Comparison of ENCODE assay signal across 8 cellular contexts in genomic region chr1:212161231-212161781, GRCh38.
DNase-seq lines count a peak whose midpoint lies in the region; ATAC-seq and TF ChIP-seq lines count a peak whose summit lies in the region.

No MANE protein-coding gene starts in this region.

- CTCF ChIA-PET in HEK293 (lab: Yijun Ruan, JAX) = no interaction called here

- H3K27ac ChIP-seq in HEK293 (ENCODE audit: extremely low read depth, low read depth, low read length) (no peak overlapping the region), foreskin keratinocyte (no peak overlapping the region)

- POLR2A ChIA-PET in HEK293 (lab: Yijun Ruan, JAX) = no interaction called here

- no peak overlapping the region for H3K4me3 ChIP-seq in HEK293 (ENCODE audit: low read depth, low read length)

- no peaks in the 10 kb centered on the region for H3K9me3 ChIP-seq in HEK293 (ENCODE audit: control insufficient read depth, insufficient read depth, low read depth, low read length)

- ATAC-seq in foreskin keratinocyte (peak; percentile 93), HG03439 (IDR thresholded peaks at IDR 0.05; ENCODE audit: unreplicated experiment) (no peak), HG03280 (IDR thresholded peaks at IDR 0.05; ENCODE audit: unreplicated experiment) (no peak), HG03565 (IDR thresholded peaks at IDR 0.05; ENCODE audit: unreplicated experiment) (no peak)

- peaks cover 4% of the 10 kb centered on the region for H3K27me3 ChIP-seq in foreskin keratinocyte

- H3K4me1 ChIP-seq in HEK293 (ENCODE audit: control insufficient read depth, insufficient read depth, low read length) (no peaks in the 10 kb centered on the region), foreskin keratinocyte (peaks cover 26% of the 10 kb centered on the region)

- H3K36me3 ChIP-seq in HEK293 (ENCODE audit: control insufficient read depth in 2 of 2, insufficient read depth in 1 of 2, low read length in 2 of 2) = no peaks in the 10 kb centered on the region

- TF ChIP-seq CTCF in HEK293 (tag by site-specific recombination; IDR thresholded peaks at IDR 0.05) (no peak), foreskin keratinocyte (conservative IDR thresholded peaks at IDR 0.05) (no peak)

- DNase-seq in AG08396 (ENCODE audit: low spot score) (peak; percentile 71), T1000 (lab: John Stamatoyannopoulos, UW) (peak; percentile 62), foreskin keratinocyte (peak; percentile 76 to 88), SKM-1 (lab: John Stamatoyannopoulos, UW; ENCODE audit: unreplicated experiment) (no peak)

TF ChIP-seq in HEK293, 187 proteins besides CTCF, POLR2A, EP300 and RAD21:
- TF ChIP-seq ZNF768 (tag by site-specific recombination; IDR thresholded peaks at IDR 0.05) (no peak), SP2 (tag by site-specific recombination; IDR thresholded peaks at IDR 0.05) (no peak), ZNF223 (tag by site-specific recombination; IDR thresholded peaks at IDR 0.05) (no peak), ZNF664 (tag by site-specific recombination; IDR thresholded peaks at IDR 0.05) (peak; percentile 43; the same call in 1 of the 2 replicates), GFI1B (tag by site-specific recombination; IDR thresholded peaks at IDR 0.05) (no peak), PRDM1 (tag by site-specific recombination; IDR thresholded peaks at IDR 0.05) (no peak), ZNF654 (tag by site-specific recombination; IDR thresholded peaks at IDR 0.05; ENCODE audit: low read depth) (no peak), ZNF148 (tag by site-specific recombination; IDR thresholded peaks at IDR 0.05; ENCODE audit: borderline replicate concordance) (no peak), ZSCAN16 (tag by site-specific recombination; IDR thresholded peaks at IDR 0.05) (no peak), ZNF785 (tag by site-specific recombination; IDR thresholded peaks at IDR 0.05) (no peak), EGR2 (tag by site-specific recombination; IDR thresholded peaks at IDR 0.05; ENCODE audit: low read depth) (0 out of 2 replicates have a peak, but pooled peaks have one; percentile 8), ZNF132 (tag by site-specific recombination; IDR thresholded peaks at IDR 0.05; ENCODE audit: borderline replicate concordance) (no peak)
TF ChIP-seq in HEK293: peak in this region for 2.
